In the genomic region with DNA sequence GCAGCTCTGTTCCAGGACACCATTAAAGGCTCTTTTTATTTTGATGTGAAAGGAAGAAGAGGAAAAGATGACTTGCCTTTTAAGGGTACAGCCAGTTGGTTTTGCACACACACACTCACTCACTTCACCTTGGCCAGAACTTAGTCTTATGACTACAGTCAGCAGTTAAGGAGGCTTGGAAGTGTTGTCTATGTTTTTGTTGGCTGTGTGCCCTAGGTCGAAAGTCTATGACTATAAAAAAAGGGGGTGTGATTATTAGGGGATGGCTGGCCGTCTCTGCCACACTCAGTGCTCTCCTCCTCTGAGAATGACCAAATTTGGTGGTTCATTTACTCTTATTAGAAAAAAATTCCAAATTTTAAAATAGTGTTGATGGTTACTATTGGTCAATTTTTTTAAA, we compare ENCODE assay signal across 18 cellular contexts.
DNase-seq lines count a peak whose midpoint lies in the region; ATAC-seq and TF ChIP-seq lines count a peak whose summit lies in the region.
"Had no signal": no experiment of that assay in that cellular context is flagged by ENCODE, and none has a peak within 500 bp of the region (broad histone marks: within the 10 kb centered on the region; RNA-seq: fewer than 3 reads in every experiment).

No MANE protein-coding gene starts in this region.

- peaks cover 1% of the 10 kb centered on the region for H3K9me3 ChIP-seq in RWPE2 (ENCODE audit: severe bottlenecking)
- no peaks in the 10 kb centered on the region for H3K9me3 ChIP-seq in transverse colon
- no peaks in the 10 kb centered on the region for H3K9me3 ChIP-seq in ascending aorta
- H3K9me3 ChIP-seq: esophagus squamous epithelium, suprapubic skin had no signal

- TF ChIP-seq POLR2A in transverse colon (IDR thresholded peaks at IDR 0.05), result no peak

- DNase-seq in NCI-H2196 (lab: John Stamatoyannopoulos, UW; ENCODE audit: unreplicated experiment), result peak; percentile 38
- DNase-seq in NCI-H2196 treated with DMSO at 0.1 percent for 48 hours (lab: John Stamatoyannopoulos, UW; ENCODE audit: unreplicated experiment), result no peak
- no peak for DNase-seq in RWPE2 (ENCODE audit: low spot score)
- peak; percentile 1 for DNase-seq in iris pigment epithelial cell (ENCODE audit: low read depth)
- DNase-seq in transverse colon, result peak; percentile 11
- DNase-seq in NCI-H82 (lab: John Stamatoyannopoulos, UW), result no peak
- no peak for DNase-seq in ascending aorta (ENCODE audit: low spot score in 2 of 2)
- DNase-seq: activated CD4-positive, alpha-beta T cell treated with anti-CD3 and anti-CD28 coated beads for 4 hours; esophagus squamous epithelium; Karpas-422; NCI-H1694; occipital lobe; right cardiac atrium had no signal

- intact Hi-C loops in transverse colon (cut with DNase I; ENCODE audit: low total_unique reads), result no loop called here
- intact Hi-C loops in ascending aorta (cut with DNase I), result no loop called here

- H3K27ac ChIP-seq in RWPE2 (ENCODE audit: poor library complexity, severe bottlenecking) (no peak overlapping the region), transverse colon (no peak overlapping the region), ascending aorta (no peak overlapping the region)
- H3K27ac ChIP-seq: C4-2B, esophagus squamous epithelium, suprapubic skin had no signal

- H3K27me3 ChIP-seq in RWPE2 (ENCODE audit: insufficient read depth, poor library complexity, severe bottlenecking) (peaks cover 42% of the 10 kb centered on the region), transverse colon (no peaks in the 10 kb centered on the region), ascending aorta (no peaks in the 10 kb centered on the region)
- H3K27me3 ChIP-seq: esophagus squamous epithelium, suprapubic skin had no signal

- TF ChIP-seq CTCF in RWPE2 (IDR thresholded peaks at IDR 0.05; ENCODE audit: poor library complexity, severe bottlenecking), result no peak
- no peak for TF ChIP-seq CTCF in transverse colon (IDR thresholded peaks at IDR 0.05)
- TF ChIP-seq CTCF in ascending aorta (IDR thresholded peaks at IDR 0.05), result no peak

- TF ChIP-seq EP300 in transverse colon (IDR thresholded peaks at IDR 0.05; ENCODE audit: low read depth), result no peak

- 7 to 12% methylated on average over 2 of the region's 2 CpGs for WGBS in transverse colon (ENCODE audit: low coverage in 1 of 2), 2 donors

- ATAC-seq in RWPE2 (ENCODE audit: low read depth), result peak; percentile 19; the same call in 2 of the 3 replicates
- no peak for ATAC-seq in stimulated activated memory B cell treated with anti-CD40 and anti-IgM and Interleukin-4, amounts not matched to agents 10 μg/mL and 1 μg/mL and 100 μg/mL, for 72 hours
- ATAC-seq: right cardiac atrium, Right ventricle myocardium inferior had no signal

- H3K4me3 ChIP-seq in RWPE2 (ENCODE audit: severe bottlenecking), result no peak overlapping the region
- no peak overlapping the region for H3K4me3 ChIP-seq in transverse colon
- no peak overlapping the region for H3K4me3 ChIP-seq in ascending aorta
- H3K4me3 ChIP-seq: esophagus squamous epithelium, suprapubic skin had no signal

- H3K27me3 Mint-ChIP-seq in stimulated activated memory B cell treated with anti-CD40 and anti-IgM and Interleukin-4, amounts not matched to agents 10 μg/mL and 1 μg/mL and 100 μg/mL, for 72 hours, result peaks cover 10% of the 10 kb centered on the region

- H3K36me3 ChIP-seq in RWPE2 (ENCODE audit: low read depth), result no peaks in the 10 kb centered on the region
- H3K36me3 ChIP-seq in transverse colon, result no peaks in the 10 kb centered on the region
- H3K36me3 ChIP-seq in ascending aorta, result no peaks in the 10 kb centered on the region
- H3K36me3 ChIP-seq: esophagus squamous epithelium, suprapubic skin had no signal

- H3K27ac Mint-ChIP-seq in stimulated activated memory B cell treated with anti-CD40 and anti-IgM and Interleukin-4, amounts not matched to agents 10 μg/mL and 1 μg/mL and 100 μg/mL, for 72 hours, result no peak overlapping the region
- H3K27ac Mint-ChIP-seq: activated T-helper 2 cell treated with anti-CD3 and anti-CD28 coated beads, Interferon-gamma antibody, Interleukin-2, Interleukin-4, amounts not matched to agents 10 μg/mL and 5 μg/mL and 100 μg/mL, durations not matched to agents 14 hours and 24 hours and 36 hours had no signal

- no peaks in the 10 kb centered on the region for H3K4me1 ChIP-seq in RWPE2 (ENCODE audit: insufficient read depth, poor library complexity, severe bottlenecking)
- H3K4me1 ChIP-seq in transverse colon, result peaks cover 0 to 7% (median 0%) of the 10 kb centered on the region in 4 donors
- no peaks in the 10 kb centered on the region for H3K4me1 ChIP-seq in ascending aorta
- H3K4me1 ChIP-seq: esophagus squamous epithelium, suprapubic skin had no signal

- in situ Hi-C loops in transverse colon (cut with MboI; ENCODE audit: low pct_ligation_motif_present in 1 of 4, low pct_unique_long_range_greater_than_20kb in 1 of 4, low sequenced_read_pairs in 3 of 4), result no loop called here

- H3K4me1 Mint-ChIP-seq in stimulated activated memory B cell treated with anti-CD40 and anti-IgM and Interleukin-4, amounts not matched to agents 10 μg/mL and 1 μg/mL and 100 μg/mL, for 72 hours, result no peaks in the 10 kb centered on the region

- no peak overlapping the region for H3K4me3 Mint-ChIP-seq in stimulated activated memory B cell treated with anti-CD40 and anti-IgM and Interleukin-4, amounts not matched to agents 10 μg/mL and 1 μg/mL and 100 μg/mL, for 72 hours

- H3K9me3 Mint-ChIP-seq in stimulated activated memory B cell treated with anti-CD40 and anti-IgM and Interleukin-4, amounts not matched to agents 10 μg/mL and 1 μg/mL and 100 μg/mL, for 72 hours, result no peaks in the 10 kb centered on the region
- H3K9me3 Mint-ChIP-seq: activated T-helper 2 cell treated with anti-CD3 and anti-CD28 coated beads, Interferon-gamma antibody, Interleukin-2, Interleukin-4, amounts not matched to agents 10 μg/mL and 5 μg/mL and 100 μg/mL, durations not matched to agents 14 hours and 24 hours and 36 hours had no signal

- no peaks in the 10 kb centered on the region for H3K36me3 Mint-ChIP-seq in stimulated activated memory B cell treated with anti-CD40 and anti-IgM and Interleukin-4, amounts not matched to agents 10 μg/mL and 1 μg/mL and 100 μg/mL, for 72 hours

Comparison
In these comparisons a context has a peak if more than half of its experiments do, and no peak if none do; other contexts are left out.
1. DNase-seq: peak in NCI-H2196 (single experiment), iris pigment epithelial cell (single experiment) and transverse colon (single experiment); none in NCI-H2196 treated with DMSO at 0.1 percent for 48 hours (single experiment), RWPE2 (single experiment), NCI-H82 (single experiment) and ascending aorta (0 of 2).